8 cellular contexts compared by ENCODE assay signal in genomic region chr5:173293817-173294672, GRCh38. TPM values are rescaled to one million over a fixed set of nuclear protein-coding genes. Genes with fewer than 3 reads are reported as not detected.
DNase-seq lines count a peak whose midpoint lies in the region; ATAC-seq and TF ChIP-seq lines count a peak whose summit lies in the region.

No MANE protein-coding gene starts in this region.

- CTCF ChIA-PET in CD4-positive, alpha-beta memory T cell (lab: Charles Lee; ENCODE audit: partially characterized antibody) = interaction anchor here (0.6 to 5.2 kb wide), 12 partner anchors 10 to 1018 kb away, joined by 3 to 32 read pairs (median 6); partner anchors contain the start of gene BOD1
- CTCF ChIA-PET in IMR-90 (lab: Yijun Ruan, JAX) = interaction anchor here (0.6 to 4.1 kb wide), 14 partner anchors 12 to 353 kb away, joined by 3 to 40 read pairs (median 4); partner anchors contain the start of genes BOD1 and STC2
- CTCF ChIA-PET in PC-9 (lab: Charles Lee) = interaction anchor here (0.6 to 1.9 kb wide), 17 partner anchors 9 to 1023 kb away, joined by 3 to 10 read pairs (median 3); partner anchors contain the start of gene ATP6V0E1

- TF ChIP-seq RAD21 in IMR-90 (IDR thresholded peaks at IDR 0.05; ENCODE audit: low read length) = peak; percentile 96

- H3K27ac Mint-ChIP-seq in CD4-positive, alpha-beta memory T cell = no peak overlapping the region
- no peak overlapping the region for H3K27ac Mint-ChIP-seq in neural crest cell (ENCODE audit: unreplicated experiment)

- peak overlapping the region; percentile 35 for H2BK5ac ChIP-seq in IMR-90 (ENCODE audit: low read depth, low read length, poor library complexity, severe bottlenecking)

- BruUV-seq in IMR-90 (replicated peaks; lab: Mats Ljungman, UMichigan) (no TSS peak), PC-9 (replicated peaks; lab: Mats Ljungman, UMichigan) (no TSS peak)

- no peaks in the 10 kb centered on the region for H3K27me3 ChIP-seq in CD4-positive, alpha-beta memory T cell (ENCODE audit: insufficient read depth, low read length)
- H3K27me3 ChIP-seq in IMR-90 (ENCODE audit: control insufficient read depth, insufficient read depth, low read length) (no peaks in the 10 kb centered on the region; the same call in 1 of the 2 replicates), PC-9 (ENCODE audit: insufficient read depth, low read depth) (no peaks in the 10 kb centered on the region), stomach (peaks cover 0 to 78% (median 45%) of the 10 kb centered on the region in 3 donors)

- peak overlapping the region; percentile 90 for H3K14ac ChIP-seq in IMR-90 (replicated peaks; ENCODE audit: low read depth, low read length)

- H3K4me1 Mint-ChIP-seq in CD4-positive, alpha-beta memory T cell = peaks cover 11 to 15% (median 13%) of the 10 kb centered on the region in 4 donors
- peaks cover 12% of the 10 kb centered on the region for H3K4me1 Mint-ChIP-seq in activated T-cell treated with anti-CD3 and anti-CD28 coated beads, Interleukin-2, amount 50 U/mL, for 4 hours (ENCODE audit: low read depth)
- H3K4me1 Mint-ChIP-seq in neural crest cell = peaks cover 70% of the 10 kb centered on the region

- DNase-seq in CD4-positive, alpha-beta memory T cell = peak in 4 of 5 donors; percentile 45 to 50 (median 49)
- DNase-seq in IMR-90 (peak; percentile 80), PC-9 (peak; percentile 71 to 83), fibroblast of mammary gland (ENCODE audit: low read depth) (peak; percentile 69), neural crest cell (ENCODE audit: low read depth, low spot score) (peak; percentile 88), stomach (peak; percentile 74)
- peak; percentile 61 for DNase-seq in activated T-cell treated with anti-CD3 and anti-CD28 coated beads, Interleukin-2, amount 50 U/mL, for 4 hours

- H3K4me3 Mint-ChIP-seq in CD4-positive, alpha-beta memory T cell = peak overlapping the region; percentile 41 to 88 (median 68)
- peak overlapping the region; percentile 35 for H3K4me3 Mint-ChIP-seq in activated T-cell treated with anti-CD3 and anti-CD28 coated beads, Interleukin-2, amount 50 U/mL, for 4 hours
- peak overlapping the region; percentile 16 for H3K4me3 Mint-ChIP-seq in neural crest cell

- no peaks in the 10 kb centered on the region; the same call in 1 of the 2 replicates for H3K9me1 ChIP-seq in IMR-90 (ENCODE audit: insufficient read depth, low read length)

- H4K20me1 ChIP-seq in IMR-90 (ENCODE audit: insufficient read depth, low read length) (no peaks in the 10 kb centered on the region), PC-9 (ENCODE audit: insufficient read depth) (no peaks in the 10 kb centered on the region)

- peak; percentile 96 for TF ChIP-seq CTCF in IMR-90 (conservative IDR thresholded peaks at IDR 0.05; ENCODE audit: low read depth, low read length)
- TF ChIP-seq CTCF in PC-9 (conservative IDR thresholded peaks at IDR 0.05) = peak; percentile 92
- TF ChIP-seq CTCF in fibroblast of mammary gland (conservative IDR thresholded peaks at IDR 0.05; ENCODE audit: control insufficient read depth, insufficient read depth, low read depth, low read length) = peak; percentile 77
- TF ChIP-seq CTCF in neural crest cell (conservative IDR thresholded peaks at IDR 0.05) = peak; percentile 95
- peak in 5 of 7 experiments; percentile 73 to 92 (median 87) for TF ChIP-seq CTCF in stomach (IDR thresholded peaks at IDR 0.05)

- no peaks in the 10 kb centered on the region for H3K9me3 ChIP-seq in CD4-positive, alpha-beta memory T cell (ENCODE audit: control insufficient read depth in 1 of 2, low read length in 2 of 2)
- H3K9me3 ChIP-seq in IMR-90 (ENCODE audit: control insufficient read depth, insufficient read depth, low read length) (no peaks in the 10 kb centered on the region), PC-9 (ENCODE audit: insufficient read depth, low read depth) (no peaks in the 10 kb centered on the region), stomach (no peaks in the 10 kb centered on the region)

- dilution Hi-C loops in IMR-90 (cut with HindIII; ENCODE audit: low sequenced_read_pairs, unreplicated experiment) = no loop called here

- peaks cover 36 to 39% of the 10 kb centered on the region in 2 donors for H3K27me3 Mint-ChIP-seq in CD4-positive, alpha-beta memory T cell
- H3K27me3 Mint-ChIP-seq in activated T-cell treated with anti-CD3 and anti-CD28 coated beads, Interleukin-2, amount 50 U/mL, for 4 hours (ENCODE audit: low read depth) = peaks cover 60% of the 10 kb centered on the region
- peaks cover 60% of the 10 kb centered on the region for H3K27me3 Mint-ChIP-seq in neural crest cell (ENCODE audit: low read depth)

- peak overlapping the region; percentile 98 for H2BK120ac ChIP-seq in IMR-90 (ENCODE audit: low read depth, low read length)

- peak overlapping the region; percentile 95 for H3K4ac ChIP-seq in IMR-90 (ENCODE audit: low read depth, low read length)

- no peaks in the 10 kb centered on the region for H3K79me1 ChIP-seq in IMR-90 (ENCODE audit: low read depth in 1 of 2, low read length in 2 of 2)

- H3K4me1 ChIP-seq in CD4-positive, alpha-beta memory T cell (ENCODE audit: insufficient read depth, low read length) = peaks cover 16% of the 10 kb centered on the region
- H3K4me1 ChIP-seq in IMR-90 (ENCODE audit: control insufficient read depth, insufficient read depth, low read length) (peaks cover 17% of the 10 kb centered on the region), PC-9 (replicated peaks; ENCODE audit: insufficient read depth) (peaks cover 26% of the 10 kb centered on the region), stomach (peaks cover 0 to 19% (median 9%) of the 10 kb centered on the region in 4 donors)

- no peaks in the 10 kb centered on the region for H3K9me3 Mint-ChIP-seq in CD4-positive, alpha-beta memory T cell
- H3K9me3 Mint-ChIP-seq in activated T-cell treated with anti-CD3 and anti-CD28 coated beads, Interleukin-2, amount 50 U/mL, for 4 hours = no peaks in the 10 kb centered on the region
- no peaks in the 10 kb centered on the region for H3K9me3 Mint-ChIP-seq in neural crest cell

- ATAC-seq in GM21360 (IDR thresholded peaks at IDR 0.05; ENCODE audit: unreplicated experiment) (peak; percentile 74), IMR-90 (ENCODE audit: low read depth) (peak; percentile 84)
- ATAC-seq in activated T-cell treated with anti-CD3 and anti-CD28 coated beads, Interleukin-2, amount 50 U/mL, for 4 hours = peak; percentile 84 to 86

- peak overlapping the region; percentile 97 for H2BK20ac ChIP-seq in IMR-90 (ENCODE audit: low read depth, low read length)

- no peaks in the 10 kb centered on the region for H3K9me2 ChIP-seq in PC-9 (ENCODE audit: insufficient read depth)

- no peaks in the 10 kb centered on the region for H3K36me3 Mint-ChIP-seq in CD4-positive, alpha-beta memory T cell
- H3K36me3 Mint-ChIP-seq in activated T-cell treated with anti-CD3 and anti-CD28 coated beads, Interleukin-2, amount 50 U/mL, for 4 hours (ENCODE audit: insufficient read depth) = no peaks in the 10 kb centered on the region
- H3K36me3 Mint-ChIP-seq in neural crest cell (ENCODE audit: low read depth) = no peaks in the 10 kb centered on the region

- no peak for TF ChIP-seq EP300 in stomach (IDR thresholded peaks at IDR 0.05)

- peak overlapping the region; percentile 58 for H3K9ac ChIP-seq in IMR-90 (ENCODE audit: low read depth, low read length)

- H3K56ac ChIP-seq in IMR-90 (ENCODE audit: extremely low read depth, insufficient read depth, low read length) = peak overlapping the region; percentile 72

- H2AK5ac ChIP-seq in IMR-90 (ENCODE audit: low read depth, low read length) = peak overlapping the region; percentile 85

- in situ Hi-C loops in IMR-90 (cut with MboI; ENCODE audit: low sequenced_read_pairs) = loop anchor here (5.0 to 25.0 kb wide), 4 partner anchors 278 to 1018 kb away; no protein-coding TSS in a partner anchor

- no peak overlapping the region for H3K27ac ChIP-seq in CD4-positive, alpha-beta memory T cell (ENCODE audit: low read depth, low read length)
- peak overlapping the region; percentile 29 for H3K27ac ChIP-seq in IMR-90 (ENCODE audit: insufficient read depth, low read length)
- peak overlapping the region; percentile 28 for H3K27ac ChIP-seq in PC-9
- no peak overlapping the region for H3K27ac ChIP-seq in stomach

- WGBS in IMR-90 (ENCODE audit: extremely low coverage in 2 of 2, insufficient read length in 1 of 2), 2 experiments = 13% methylated on average over 23 of the region's 37 CpGs; no CpG with 5 or more reads in 1 of the 2 experiments
- WGBS in stomach, 5 donors = 11 to 16% (median 15%) methylated on average over 33 to 37 of the region's 37 CpGs

- POLR2A ChIA-PET in CD4-positive, alpha-beta memory T cell (lab: Charles Lee; ENCODE audit: partially characterized antibody) = interaction anchor here (1.3 kb wide), 1 partner anchor 38 kb away, joined by 4 read pairs; no protein-coding TSS in a partner anchor
- POLR2A ChIA-PET in IMR-90 (lab: Charles Lee; ENCODE audit: unreplicated experiment) (interaction anchor here (0.6 to 1.4 kb wide), 2 partner anchors 33 to 322 kb away, joined by 3 to 8 read pairs; partner anchors contain the start of genes BOD1 and STC2), PC-9 (lab: Charles Lee; ENCODE audit: unreplicated experiment) (no interaction called here)

- H3K23ac ChIP-seq in IMR-90 (ENCODE audit: low read depth, low read length) = peak overlapping the region; percentile 95

- H3K36me3 ChIP-seq in CD4-positive, alpha-beta memory T cell (ENCODE audit: insufficient read depth, low read length) = no peaks in the 10 kb centered on the region
- H3K36me3 ChIP-seq in IMR-90 (ENCODE audit: control insufficient read depth, insufficient read depth, low read length) (no peaks in the 10 kb centered on the region), PC-9 (ENCODE audit: low read depth) (no peaks in the 10 kb centered on the region), stomach (no peaks in the 10 kb centered on the region)

- peak overlapping the region; percentile 100; the same call in 2 of the 3 replicates for H2BK15ac ChIP-seq in IMR-90 (ENCODE audit: low read depth, low read length)

- peak overlapping the region; percentile 68 for H4K5ac ChIP-seq in IMR-90 (ENCODE audit: low read depth, low read length)

- peak overlapping the region; percentile 85 to 96 for H4K8ac ChIP-seq in IMR-90 (ENCODE audit: low read depth in 2 of 2, low read length in 2 of 2)

- H4K91ac ChIP-seq in IMR-90 (ENCODE audit: insufficient read depth, low read depth, low read length) = peak overlapping the region; percentile 96

- H3K18ac ChIP-seq in IMR-90 (ENCODE audit: low read depth, low read length) = peak overlapping the region; percentile 60

- TF ChIP-seq POLR2A in IMR-90 (IDR thresholded peaks at IDR 0.05; ENCODE audit: low read depth, low read length) (peak; percentile 55; the same call in 1 of the 2 replicates), stomach (IDR thresholded peaks at IDR 0.05) (no peak)

- H2AFZ ChIP-seq in IMR-90 (replicated peaks; ENCODE audit: low read length, poor library complexity) = peak overlapping the region; percentile 96
- peak overlapping the region; percentile 72 for H2AFZ ChIP-seq in PC-9

- H3K4me2 ChIP-seq in IMR-90 (ENCODE audit: low read depth, low read length) (peak overlapping the region; percentile 40), PC-9 (peak overlapping the region; percentile 74)

- intact Hi-C loops in CD4-positive, alpha-beta memory T cell (cut with micrococcal nuclease) = loop anchor here (1.0 to 5.0 kb wide), 3 partner anchors 38 to 679 kb away; no protein-coding TSS in a partner anchor
- intact Hi-C loops in IMR-90 (cut with micrococcal nuclease) = loop anchor here (1.0 to 2.0 kb wide), 7 partner anchors 34 to 1019 kb away; partner anchors contain the start of genes BOD1 and STC2
- intact Hi-C loops in PC-9 (cut with micrococcal nuclease; ENCODE audit: unreplicated experiment) = loop anchor here (1.0 to 10.0 kb wide), 9 partner anchors 34 to 1023 kb away; partner anchors contain the start of genes BOD1, CREBRF and STC2
- intact Hi-C loops in stomach (cut with DNase I; ENCODE audit: low total_unique reads) = loop anchor here (5.0 to 10.0 kb wide), 3 partner anchors 38 to 1021 kb away; no protein-coding TSS in a partner anchor

- 0 out of 2 replicates have a peak, but pooled peaks cover 6% of the 10 kb centered on the region for H3F3A ChIP-seq in PC-9 (ENCODE audit: insufficient read depth, low read depth)

- H2AK9ac ChIP-seq in IMR-90 (replicated peaks; ENCODE audit: low read depth, low read length, poor library complexity) = peak overlapping the region; percentile 91

- H3K4me3 ChIP-seq in CD4-positive, alpha-beta memory T cell (ENCODE audit: low read length in 2 of 2) = peak overlapping the region in 1 of 2 donors; percentile 10
- no peak overlapping the region for H3K4me3 ChIP-seq in IMR-90 (ENCODE audit: insufficient read depth, low read depth, low read length)
- peak overlapping the region; percentile 45; the same call in 1 of the 2 replicates for H3K4me3 ChIP-seq in PC-9
- no peak overlapping the region for H3K4me3 ChIP-seq in fibroblast of mammary gland (ENCODE audit: control insufficient read depth, low read depth, low read length)
- peak overlapping the region in 1 of 4 donors; percentile 11 for H3K4me3 ChIP-seq in stomach

- H3K79me2 ChIP-seq in PC-9 (ENCODE audit: low read depth) = no peaks in the 10 kb centered on the region

RNA-seq across cellular contexts. Expression of gene STC2, which starts 34.2 kb away (rescaled TPM):
- total RNA-seq in CD4-positive, alpha-beta memory T cell = not detected
- not detected for polyA plus RNA-seq in CD4-positive, alpha-beta memory T cell
- total RNA-seq in IMR-90 (2012; rRNA removed) (87.5 and 259 TPM in 2 replicates), PC-9 (2021) (42.2 and 63.5 TPM in 2 replicates), neural crest cell (2.6 and 3.8 TPM in 2 replicates), stomach (1 to 10 TPM in 2 of 5 donors, under 1 TPM in 2, not detected in 1; 0.29 to 2.6 (median 1.6) TPM)
- polyA plus RNA-seq in IMR-90 (2012; rRNA removed) (157 and 270 TPM in 2 replicates), stomach (1 to 10 TPM in 1 of 3 donors, under 1 TPM in 2; 0.15 to 1.6 (median 0.62) TPM)
- polyA plus RNA-seq in IMR-90 (2012; cell fraction: cytosol; rRNA removed) = 105 and 264 TPM in 2 replicates
- polyA plus RNA-seq in IMR-90 (2012; cell fraction: nucleus; rRNA removed; ENCODE audit: low replicate concordance) = 249 and 547 TPM in 2 replicates
- 1 to 10 TPM; 3.2 to 7.1 (median 4.1) TPM for total RNA-seq in activated T-cell treated with anti-CD3 and anti-CD28 coated beads, Interleukin-2, amount 50 U/mL, for 4 hours

RNA-seq across cellular contexts. Expression of gene NKX2-5, which starts 59.0 kb away (rescaled TPM):
- not detected for total RNA-seq in CD4-positive, alpha-beta memory T cell
- polyA plus RNA-seq in CD4-positive, alpha-beta memory T cell = not detected
- not detected in 2 replicates for total RNA-seq in IMR-90 (2012; rRNA removed)
- not detected in 2 replicates for polyA plus RNA-seq in IMR-90 (2012; rRNA removed)
- polyA plus RNA-seq in IMR-90 (2012; cell fraction: cytosol; rRNA removed) = not detected in 2 replicates
- polyA plus RNA-seq in IMR-90 (2012; cell fraction: nucleus; rRNA removed; ENCODE audit: low replicate concordance) = 0.03 and 0.05 TPM in 2 replicates
- total RNA-seq in PC-9 (2021) = 2.2 and 3.4 TPM in 2 replicates
- not detected for total RNA-seq in activated T-cell treated with anti-CD3 and anti-CD28 coated beads, Interleukin-2, amount 50 U/mL, for 4 hours
- 4.5 and 5.0 TPM in 2 replicates for total RNA-seq in neural crest cell
- total RNA-seq in stomach = not detected
- under 1 TPM in 1 of 3 donors, not detected in 2; 0.31 TPM for polyA plus RNA-seq in stomach

Comparison
In these comparisons a context has a peak if more than half of its experiments do, and no peak if none do; other contexts are left out.
1. H3K27ac ChIP-seq: peak in IMR-90 (single experiment) and PC-9 (single experiment); none in CD4-positive, alpha-beta memory T cell (single experiment) and stomach (0 of 5).
2. H3K4me3 Mint-ChIP-seq: peak in every context shown above with its lines; median percentile 68 in CD4-positive, alpha-beta memory T cell; 35 in activated T-cell treated with anti-CD3 and anti-CD28 coated beads, Interleukin-2, amount 50 U/mL, for 4 hours; 16 in neural crest cell.
3. Peak in every context shown above with its lines, with median percentiles within 50 percentile points of each other: DNase-seq, ATAC-seq and CTCF ChIP-seq.